In genomic region chr6:113848280-113848679, GRCh38 we compare ENCODE assay signal across 27 cellular contexts.
"Had no signal": no experiment of that assay in that cellular context is flagged by ENCODE, and none has a peak within 500 bp of the region (broad histone marks: within the 10 kb centered on the region; RNA-seq: fewer than 3 reads in every experiment).

No MANE protein-coding gene starts in this region.

- H3K36me3 ChIP-seq: MG63, Peyer's patch, SJSA1 had no signal

- ATAC-seq: activated CD8-positive, alpha-beta T cell treated with anti-CD3 and anti-CD28 coated beads for 36 hours; activated T-cell treated with anti-CD3 and anti-CD28 coated beads, Interleukin-2, amount 50 U/mL, for 72 hours; T-helper 17 cell had no signal

- DNase-seq: activated CD4-positive, CD25-positive, alpha-beta regulatory T cell; activated CD8-positive, alpha-beta memory T cell treated with anti-CD3 and anti-CD28 coated beads, Interleukin-2, amount 50 U/mL, for 4 hours; activated CD8-positive, alpha-beta T cell treated with anti-CD3 and anti-CD28 coated beads for 36 hours; activated gamma-delta T cell treated with Interleukin-2 at 50 U/mL for 16 hours; activated naive CD4-positive, alpha-beta T cell treated with anti-CD3 and anti-CD28 coated beads, Interleukin-2, amount 10 ng/mL, durations not matched to agents 7 days and 5 days; activated naive CD8-positive, alpha-beta T cell treated with anti-CD3 and anti-CD28 coated beads for 36 hours; activated T-cell treated with anti-CD3 and anti-CD28 coated beads, Interleukin-2, amount 50 U/mL, for 72 hours; cerebellar nuclear complex; MG63; MV-4-11; NCI-H1092 treated with DMSO at 0.1 percent for 48 hours; NCI-H1417 treated with DMSO at 0.1 percent for 48 hours; NCI-H1694; NCI-H2029; NCI-H2107; NCI-H2171 treated with DMSO at 0.1 percent for 48 hours; NCI-H345; NCI-H510A treated with DMSO at 0.1 percent for 48 hours; NCI-H69; NK-92 treated with Interleukin-12 subunit alpha and Interleukin-12 subunit beta, amount 100 ng/mL, for 24 hours; OCI-M1; Peyer's patch; SHP77; T-helper 17 cell; T-helper 9 cell had no signal

- H3K27ac ChIP-seq: Peyer's patch, SJSA1 had no signal

- H3K4me3 ChIP-seq: MG63, Peyer's patch, SJSA1 had no signal

- H3K4me1 ChIP-seq: Peyer's patch, SJSA1 had no signal

- H3K9me3 ChIP-seq: MG63, Peyer's patch, SJSA1 had no signal

- H3K27me3 ChIP-seq: MG63, Peyer's patch, SJSA1 had no signal

- FAIRE-seq: colon had no signal
